ENCODE assay signal across 1 cellular context in genomic region chr10:110216942-110217341, GRCh38.
TF ChIP-seq lines count a peak whose summit lies in the region.

No MANE protein-coding gene starts in this region.

TF ChIP-seq in K562, 482 proteins besides CTCF, POLR2A, EP300 and RAD21:
- TF ChIP-seq ZNF274 (IDR thresholded peaks at IDR 0.05; ENCODE audit: borderline replicate concordance, low read depth, low read length) (no peak), PHB (CRISPR knock-in tag; IDR thresholded peaks at IDR 0.05) (no peak), CBFA2T3 (IDR thresholded peaks at IDR 0.05) (no peak), CREB1 (IDR thresholded peaks at IDR 0.05) (no peak), CREB1 (CRISPR knock-in tag; IDR thresholded peaks at IDR 0.05) (no peak), TFE3 (CRISPR knock-in tag; IDR thresholded peaks at IDR 0.05) (no peak), MCM2 (IDR thresholded peaks at IDR 0.05; ENCODE audit: low read depth) (no peak), ATF7 (IDR thresholded peaks at IDR 0.05) (no peak), E2F4 (CRISPR knock-in tag; IDR thresholded peaks at IDR 0.05; ENCODE audit: low read depth) (no peak), MEF2A (IDR thresholded peaks at IDR 0.05; ENCODE audit: control insufficient read depth, low read depth, low read length) (no peak), MCM5 (IDR thresholded peaks at IDR 0.05; ENCODE audit: low read depth) (no peak), GMEB1 (CRISPR knock-in tag; IDR thresholded peaks at IDR 0.05) (no peak), ZFP30 (CRISPR knock-in tag; IDR thresholded peaks at IDR 0.05; ENCODE audit: borderline replicate concordance) (no peak)
TF ChIP-seq in K562: peak in this region for 0.
